19 cellular contexts compared by ENCODE assay signal in the genomic region with DNA sequence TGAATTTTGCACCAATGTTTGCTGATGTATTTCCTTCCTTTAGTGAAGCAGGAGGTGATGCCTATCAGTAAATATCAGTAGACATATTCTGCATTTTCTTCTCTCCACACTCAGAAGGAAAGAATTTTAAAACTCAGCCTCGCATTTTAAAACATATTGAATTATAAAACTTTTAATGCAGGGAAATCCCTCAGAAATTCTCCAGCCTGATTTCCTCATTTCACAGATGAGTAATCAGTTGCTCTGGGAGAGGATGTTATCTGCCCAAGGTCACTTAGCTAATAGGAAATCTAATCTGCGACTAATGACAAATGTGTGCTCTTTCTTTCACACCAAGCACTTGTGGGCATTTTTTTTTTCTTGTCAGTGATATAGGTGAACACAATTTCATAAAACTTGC.
"Had no signal": no experiment of that assay in that cellular context is flagged by ENCODE, and none has a peak within 500 bp of the region (broad histone marks: within the 10 kb centered on the region; RNA-seq: fewer than 3 reads in every experiment).

No MANE protein-coding gene starts in this region.

- ATAC-seq: activated CD8-positive, alpha-beta T cell treated with anti-CD3 and anti-CD28 coated beads, Interleukin-2, amount 10 ng/mL, durations not matched to agents 7 days and 5 days; left ventricle myocardium superior; stimulated activated effector memory CD8-positive, alpha-beta T cell treated with anti-CD3 and anti-CD28 coated beads, Interleukin-12 subunit alpha, Interleukin-12 subunit beta, amount 100 ng/mL, for 72 hours; T-helper 17 cell; WTC11 had no signal

- H3K4me1 ChIP-seq: colonic mucosa, right atrium auricular region, thyroid gland, vagina had no signal

- H3K4me3 ChIP-seq: colonic mucosa, right atrium auricular region, thyroid gland, vagina had no signal

- H3K9me3 ChIP-seq: colonic mucosa, right atrium auricular region, thyroid gland, vagina had no signal

- H3K27me3 ChIP-seq: colonic mucosa, right atrium auricular region, thyroid gland, vagina had no signal

- H3K27ac ChIP-seq: colonic mucosa, epithelial cell of prostate, right atrium auricular region, thyroid gland, vagina had no signal

- FAIRE-seq: small intestine had no signal

- DNase-seq: activated CD4-positive, alpha-beta T cell treated with anti-CD3 and anti-CD28 coated beads for 48 hours; activated CD8-positive, alpha-beta memory T cell treated with anti-CD3 and anti-CD28 coated beads, Interleukin-2, amount 50 U/mL, for 48 hours; activated CD8-positive, alpha-beta T cell treated with anti-CD3 and anti-CD28 coated beads, Interleukin-2, amount 10 ng/mL, durations not matched to agents 7 days and 5 days; activated naive CD4-positive, alpha-beta T cell; colonic mucosa; effector CD8-positive, alpha-beta T cell; glutamatergic neuron; islet precursor cell; left ventricle myocardium superior; naive B cell; posterior cingulate gyrus; small intestine; T-helper 17 cell; thyroid gland had no signal

- H3K36me3 ChIP-seq: colonic mucosa, right atrium auricular region, thyroid gland, vagina had no signal
